Comparison of ENCODE assay signal across 10 cellular contexts in the genomic region with DNA sequence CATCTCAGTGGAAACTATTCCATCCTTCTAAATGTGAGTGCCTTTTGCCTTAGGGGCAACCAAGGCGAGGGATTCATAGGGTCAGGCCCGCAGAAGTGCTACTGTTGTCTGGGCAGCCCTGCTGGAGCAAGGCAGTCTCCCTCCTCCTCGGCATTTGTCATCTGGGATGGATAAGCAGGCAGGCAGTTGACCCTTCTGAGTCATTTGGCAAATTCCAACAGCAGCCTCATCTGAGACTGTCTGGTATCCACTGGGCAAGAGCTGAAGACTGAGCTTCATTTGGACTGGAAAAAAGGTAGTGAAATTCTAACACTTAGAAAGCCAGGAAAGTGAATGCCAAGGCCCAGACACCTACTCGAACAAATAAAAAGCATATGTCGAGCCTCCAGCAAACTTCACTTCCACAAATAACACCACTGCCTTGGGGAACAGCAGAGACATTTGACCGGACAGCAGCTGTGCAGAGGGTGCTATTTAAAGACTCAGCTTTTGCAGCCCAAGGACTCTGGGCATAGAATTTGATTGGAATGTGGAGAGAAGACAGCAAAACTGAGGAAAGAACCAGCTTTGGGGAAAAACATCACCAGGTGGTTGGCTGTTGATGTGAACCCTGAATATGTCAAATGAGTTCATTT. TPM values are rescaled to one million over a fixed set of nuclear protein-coding genes. Genes with fewer than 3 reads are reported as not detected.
DNase-seq lines count a peak whose midpoint lies in the region.
"Had no signal": no experiment of that assay in that cellular context is flagged by ENCODE, and none has a peak within 500 bp of the region (broad histone marks: within the 10 kb centered on the region; RNA-seq: fewer than 3 reads in every experiment).

No MANE protein-coding gene starts in this region.

- DNase-seq in AG08396 (ENCODE audit: low spot score) (peak; percentile 80), MG63 (peak; percentile 82), dermis blood vessel endothelial cell (peak; percentile 12), middle frontal gyrus (ENCODE audit: extremely low spot score, low spot score) (peak; percentile 25), OCI-M2 (lab: John Stamatoyannopoulos, UW; ENCODE audit: unreplicated experiment) (no peak), NCI-H2171 (lab: John Stamatoyannopoulos, UW) (no peak), LoVo (ENCODE audit: low spot score) (no peak), H4 (ENCODE audit: low spot score) (no peak)
- DNase-seq: Caco-2, nephron progenitor cell had no signal

- no peaks in the 10 kb centered on the region for H3K36me3 ChIP-seq in MG63

- H3K9me3 ChIP-seq in MG63: no peaks in the 10 kb centered on the region
- H3K9me3 ChIP-seq: Caco-2 had no signal

- H3K27me3 ChIP-seq in MG63: no peaks in the 10 kb centered on the region

- H3K4me3 ChIP-seq in MG63: no peak overlapping the region

RNA-seq across cellular contexts. Expression of a gene that starts 4.0 kb away (rescaled TPM):
- total RNA-seq in MG63 (2014; rRNA removed; shearing (Covaris generic); ENCODE audit: low replicate concordance): 10.0 and 11.2 TPM in 2 replicates
- total RNA-seq in dermis blood vessel endothelial cell: 12.8 and 13.6 TPM in 2 replicates
- 12.1 and 14.0 TPM in 2 replicates for total RNA-seq in H4 (2014; rRNA removed; shearing (Covaris generic))

Comparison
In these comparisons a context has a peak if more than half of its experiments do, and no peak if none do; other contexts are left out.
1. DNase-seq: peak in AG08396 (single experiment), MG63 (single experiment), dermis blood vessel endothelial cell (single experiment) and middle frontal gyrus (single experiment); none in OCI-M2 (single experiment), NCI-H2171 (single experiment), LoVo (single experiment) and H4 (single experiment).